ENCODE assay signal across 17 cellular contexts in genomic region chr11:45056529-45056928, GRCh38.
A peak's percentile ranks its signal among the peaks of the same experiment; 100 is the strongest.
DNase-seq lines count a peak whose midpoint lies in the region; ATAC-seq and TF ChIP-seq lines count a peak whose summit lies in the region.
"Had no signal": no experiment of that assay in that cellular context is flagged by ENCODE, and none has a peak within 500 bp of the region (broad histone marks: within the 10 kb centered on the region; RNA-seq: fewer than 3 reads in every experiment).

No MANE protein-coding gene starts in this region.

- H3K27ac Mint-ChIP-seq in GM23338 (peak overlapping the region; percentile 82), brain (peak overlapping the region; percentile 39 to 96 (median 86)), natural killer cell (no peak overlapping the region)
- H3K27ac Mint-ChIP-seq: B cell had no signal

- no peak overlapping the region for H2BK15ac ChIP-seq in neuronal stem cell (ENCODE audit: low read length)

- no peak overlapping the region for H4K91ac ChIP-seq in neuronal stem cell (ENCODE audit: low read depth, low read length, poor library complexity)

- H3K4me1 ChIP-seq in GM23338 (ENCODE audit: insufficient read depth), result peaks cover 19% of the 10 kb centered on the region; the same call in 1 of the 2 replicates
- H3K4me1 ChIP-seq in HUES48 (ENCODE audit: control insufficient read depth, insufficient read depth, low read length), result peaks cover 13% of the 10 kb centered on the region
- H3K4me1 ChIP-seq in neuronal stem cell (ENCODE audit: control insufficient read depth in 2 of 2, insufficient read depth in 1 of 2, low read depth in 1 of 2, low read length in 2 of 2), result peaks cover 0 to 34% of the 10 kb centered on the region in 2 donors

- H3K4me2 ChIP-seq in GM23338, result peak overlapping the region; percentile 28; the same call in 1 of the 2 replicates
- peak overlapping the region; percentile 13 for H3K4me2 ChIP-seq in neuronal stem cell (ENCODE audit: insufficient read depth, low read length, poor library complexity, severe bottlenecking)

- no peak overlapping the region for H2BK120ac ChIP-seq in neuronal stem cell (ENCODE audit: low read depth, low read length)

- no peaks in the 10 kb centered on the region for H3K79me1 ChIP-seq in neuronal stem cell (ENCODE audit: low read depth, low read length)

- H3F3A ChIP-seq in GM23338 (replicated peaks; ENCODE audit: low read depth), result no peaks in the 10 kb centered on the region

- H3K9me3 ChIP-seq in HUES48 (ENCODE audit: control insufficient read depth, insufficient read depth, low read length), result no peaks in the 10 kb centered on the region
- H3K9me3 ChIP-seq in neuronal stem cell (replicated peaks in 1 of 2; ENCODE audit: control insufficient read depth in 2 of 2, insufficient read depth in 1 of 2, low read depth in 1 of 2, low read length in 2 of 2), result no peaks in the 10 kb centered on the region

- no peaks in the 10 kb centered on the region for H3K9me2 ChIP-seq in GM23338 (ENCODE audit: insufficient read depth)

- no CpG with 5 or more reads among the region's 1 CpG for WGBS in neuronal stem cell (ENCODE audit: extremely low coverage in 2 of 2, insufficient read length in 2 of 2, insufficient replicate concordance in 1 of 2), 2 donors

- H2BK12ac ChIP-seq in neuronal stem cell (ENCODE audit: low read length), result no peak overlapping the region

- H3K9ac ChIP-seq in HUES48 (ENCODE audit: low read depth, low read length), result no peak overlapping the region
- H3K9ac ChIP-seq in neuronal stem cell (ENCODE audit: low read depth, low read length, poor library complexity), result no peak overlapping the region

- peak; percentile 88 for ATAC-seq in GM23338
- no peak for ATAC-seq in natural killer cell
- no peak for ATAC-seq in GM19463 (IDR thresholded peaks at IDR 0.05; ENCODE audit: unreplicated experiment)

- no peaks in the 10 kb centered on the region for H3K27me3 ChIP-seq in GM23338 (ENCODE audit: insufficient read depth)
- H3K27me3 ChIP-seq in HUES48 (ENCODE audit: control insufficient read depth, insufficient read depth, low read length), result no peaks in the 10 kb centered on the region
- H3K27me3 ChIP-seq in neuronal stem cell (ENCODE audit: control insufficient read depth in 3 of 3, insufficient read depth in 3 of 3, low read depth in 1 of 3, low read length in 3 of 3), result peaks cover 0 to 25% (median 0%) of the 10 kb centered on the region in 3 experiments

- H3K14ac ChIP-seq in neuronal stem cell (ENCODE audit: low read length), result no peak overlapping the region

- no peak overlapping the region for H2AK5ac ChIP-seq in neuronal stem cell (ENCODE audit: low read depth, low read length)

- H2AFZ ChIP-seq in GM23338, result peak overlapping the region; percentile 16; the same call in 1 of the 2 replicates
- H2AFZ ChIP-seq in neuronal stem cell (ENCODE audit: low read length), result no peak overlapping the region

- H3K36me3 ChIP-seq in GM23338 (ENCODE audit: insufficient read depth) (no peaks in the 10 kb centered on the region), HUES48 (ENCODE audit: control insufficient read depth, insufficient read depth, low read length) (no peaks in the 10 kb centered on the region), neuronal stem cell (replicated peaks in 1 of 2; ENCODE audit: control insufficient read depth in 2 of 2, insufficient read depth in 2 of 2, low read length in 2 of 2) (no peaks in the 10 kb centered on the region)

- intact Hi-C loops in natural killer cell (cut with micrococcal nuclease), result no loop called here

- no peak overlapping the region for H3K4ac ChIP-seq in neuronal stem cell (ENCODE audit: low read length)

- H3K36me3 Mint-ChIP-seq in GM23338 (ENCODE audit: low read depth) (no peaks in the 10 kb centered on the region), brain (no peaks in the 10 kb centered on the region), natural killer cell (no peaks in the 10 kb centered on the region)
- H3K36me3 Mint-ChIP-seq: CD4-positive, CD25-positive, alpha-beta regulatory T cell had no signal

- H2BK5ac ChIP-seq in neuronal stem cell (ENCODE audit: low read length), result no peak overlapping the region

- H3K9me3 Mint-ChIP-seq in GM23338, result no peaks in the 10 kb centered on the region
- H3K9me3 Mint-ChIP-seq in brain, result peaks cover 0 to 8% (median 0%) of the 10 kb centered on the region in 5 experiments
- no peaks in the 10 kb centered on the region for H3K9me3 Mint-ChIP-seq in natural killer cell
- H3K9me3 Mint-ChIP-seq: CD4-positive, CD25-positive, alpha-beta regulatory T cell had no signal

- H3K4me3 Mint-ChIP-seq in GM23338, result no peak overlapping the region
- H3K4me3 Mint-ChIP-seq in brain, result no peak overlapping the region
- H3K4me3 Mint-ChIP-seq in natural killer cell, result no peak overlapping the region
- H3K4me3 Mint-ChIP-seq: B cell; CD4-positive, CD25-positive, alpha-beta regulatory T cell had no signal

- peaks cover 13% of the 10 kb centered on the region for H3K27me3 Mint-ChIP-seq in GM23338 (ENCODE audit: insufficient read depth, low read depth, poor library complexity)
- peaks cover 2% of the 10 kb centered on the region for H3K27me3 Mint-ChIP-seq in brain
- H3K27me3 Mint-ChIP-seq in natural killer cell (ENCODE audit: low read depth in 2 of 2), result peaks cover 0 to 14% of the 10 kb centered on the region in 2 donors

- H3K27ac ChIP-seq in GM23338 (ENCODE audit: low read depth) (peak overlapping the region; percentile 45), HUES48 (ENCODE audit: low read depth, low read length) (peak overlapping the region; percentile 14), neuronal stem cell (replicated peaks; ENCODE audit: low read length) (peak overlapping the region; percentile 92)

- H3K4me3 ChIP-seq in GM23338 (no peak overlapping the region), HUES48 (ENCODE audit: low read depth, low read length) (no peak overlapping the region), neuronal stem cell (ENCODE audit: low read length in 2 of 2) (no peak overlapping the region)

- no peaks in the 10 kb centered on the region for H4K20me1 ChIP-seq in GM23338 (replicated peaks; ENCODE audit: insufficient read depth)

- H3K18ac ChIP-seq in neuronal stem cell (ENCODE audit: low read length), result peak overlapping the region; percentile 3

- no peak overlapping the region for H3K23ac ChIP-seq in neuronal stem cell (ENCODE audit: low read depth, low read length, poor library complexity)

- DNase-seq in GM23338 (ENCODE audit: low spot score) (peak; percentile 71), neuronal stem cell (ENCODE audit: low spot score) (peak; percentile 87), natural killer cell (no peak)
- no peak for DNase-seq in stimulated activated CD4-positive, alpha-beta T cell treated with anti-CD3 and anti-CD28 coated beads, Interleukin-4, amount 100 ng/mL, for 1 hour
- DNase-seq: CD4-positive, CD25-positive, alpha-beta regulatory T cell; DMS53; GOT3; NCI-H1092; NCI-H187 treated with DMSO at 0.1 percent for 48 hours; NCI-H510A treated with DMSO at 0.1 percent for 48 hours; NK-92 treated with Interleukin-12 subunit alpha and Interleukin-12 subunit beta, amount 100 ng/mL, for 24 hours; OCI-M1; SHP77 treated with DMSO at 0.1 percent for 48 hours had no signal

- TF ChIP-seq CTCF in GM23338 (conservative IDR thresholded peaks at IDR 0.05; ENCODE audit: low read depth in 2 of 2) (no peak), brain (conservative IDR thresholded peaks at IDR 0.05) (no peak), natural killer cell (IDR thresholded peaks at IDR 0.05) (no peak)

- H3K79me2 ChIP-seq in GM23338 (replicated peaks; ENCODE audit: insufficient read depth), result no peaks in the 10 kb centered on the region

- H4K8ac ChIP-seq in neuronal stem cell (ENCODE audit: low read depth, low read length), result no peak overlapping the region

- H3K4me1 Mint-ChIP-seq in GM23338 (peaks cover 31% of the 10 kb centered on the region), brain (peaks cover 63% of the 10 kb centered on the region), natural killer cell (peaks cover 7 to 8% of the 10 kb centered on the region in 2 donors)
- H3K4me1 Mint-ChIP-seq: CD4-positive, CD25-positive, alpha-beta regulatory T cell had no signal

TF ChIP-seq in GM23338, 12 proteins besides CTCF, POLR2A, EP300 and RAD21 (continues in another document):
- TF ChIP-seq STAT1 (IDR thresholded peaks at IDR 0.05; ENCODE audit: unreplicated experiment) (no peak), NANOG (IDR thresholded peaks at IDR 0.05; ENCODE audit: borderline replicate concordance) (no peak), ETS1 (IDR thresholded peaks at IDR 0.05) (no peak), REST (IDR thresholded peaks at IDR 0.05; ENCODE audit: unreplicated experiment) (no peak), EZH2phosphoT487 (IDR thresholded peaks at IDR 0.05; ENCODE audit: unreplicated experiment) (no peak)

Comparison
In these comparisons a context has a peak if more than half of its experiments do, and no peak if none do; other contexts are left out.
1. DNase-seq: peak in GM23338 (single experiment) and neuronal stem cell (single experiment); none in natural killer cell (single experiment) and stimulated activated CD4-positive, alpha-beta T cell treated with anti-CD3 and anti-CD28 coated beads, Interleukin-4, amount 100 ng/mL, for 1 hour (single experiment).
2. H3K27ac ChIP-seq: peak in every context shown above with its lines; median percentile 92 in neuronal stem cell; 45 in GM23338; 14 in HUES48.
3. H3K27ac Mint-ChIP-seq: peak in GM23338 (single experiment) and brain (5 of 5); none in natural killer cell (0 of 2).